ENCODE assay signal across 23 cellular contexts in the genomic region with DNA sequence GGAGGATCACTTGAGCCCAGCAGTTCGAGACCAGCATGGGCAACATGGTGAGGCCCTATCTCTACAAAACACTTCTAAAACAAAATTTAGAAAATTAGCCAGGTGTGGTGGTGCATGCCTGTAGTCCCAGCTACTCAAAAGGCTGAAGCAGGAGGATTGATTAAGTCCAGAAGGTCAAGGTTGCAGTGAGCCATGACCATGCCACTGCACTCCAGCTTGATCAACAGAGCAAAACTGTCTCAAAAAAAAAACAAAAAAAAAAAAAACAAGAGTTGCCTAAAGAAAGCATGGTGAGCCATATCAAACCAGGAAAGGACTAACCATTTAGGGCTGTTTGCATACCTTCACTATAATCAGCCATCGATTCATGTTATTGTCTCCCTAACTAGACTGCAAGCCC.
"Had no signal": no experiment of that assay in that cellular context is flagged by ENCODE, and none has a peak within 500 bp of the region (broad histone marks: within the 10 kb centered on the region; RNA-seq: fewer than 3 reads in every experiment).

No MANE protein-coding gene starts in this region.

- H3K9me3 Mint-ChIP-seq: activated T-cell treated with anti-CD3 and anti-CD28 coated beads, Interleukin-2, amount 50 U/mL, for 4 hours had no signal

- H3K4me1 ChIP-seq: foreskin keratinocyte had no signal

- H3K27ac ChIP-seq: body of pancreas, foreskin keratinocyte, tibial artery, uterus had no signal

- ATAC-seq: activated T-cell treated with anti-CD3 and anti-CD28 coated beads, Interleukin-2, amount 50 U/mL, for 4 hours; body of pancreas; foreskin keratinocyte; left lung; naive thymus-derived CD8-positive, alpha-beta T cell had no signal

- H3K4me3 Mint-ChIP-seq: activated naive CD4-positive, alpha-beta T cell treated with anti-CD3 and anti-CD28 coated beads for 36 hours; activated T-cell treated with anti-CD3 and anti-CD28 coated beads, Interleukin-2, amount 50 U/mL, for 4 hours had no signal

- H3K36me3 ChIP-seq: left lung, uterus had no signal

- H3K9me3 ChIP-seq: body of pancreas, left lung, tibial artery, uterus had no signal

- H3K27me3 ChIP-seq: body of pancreas, foreskin keratinocyte, left lung, tibial artery, uterus had no signal

- H3K4me3 ChIP-seq: body of pancreas, left lung, tibial artery, uterus had no signal

- H3K27ac Mint-ChIP-seq: activated naive CD4-positive, alpha-beta T cell treated with anti-CD3 and anti-CD28 coated beads for 36 hours had no signal

- DNase-seq: activated CD4-positive, alpha-beta T cell treated with anti-CD3 and anti-CD28 coated beads, Interleukin-2, amount 50 U/mL, for 1 hour; activated CD4-positive, CD25-positive, alpha-beta regulatory T cell treated with anti-CD3 and anti-CD28 coated beads, Interleukin-2, amount 50 U/mL, for 72 hours; activated CD8-positive, alpha-beta memory T cell treated with anti-CD3 and anti-CD28 coated beads, Interleukin-2, amount 50 U/mL, for 4 hours; activated naive CD4-positive, alpha-beta T cell treated with anti-CD3 and anti-CD28 coated beads for 36 hours; activated T-cell treated with anti-CD3 and anti-CD28 coated beads, Interleukin-2, amount 50 U/mL, for 4 hours; body of pancreas; foreskin keratinocyte; glutamatergic neuron; hippocampal formation; islet precursor cell; left lung; mesendoderm; naive thymus-derived CD8-positive, alpha-beta T cell; nucleus accumbens; posterior cingulate gyrus; stimulated activated CD4-positive, alpha-beta T cell treated with anti-CD3 and anti-CD28 coated beads, Interleukin-12 subunit alpha, Interleukin-12 subunit beta, amount 100 ng/mL, for 4 hours; stimulated activated CD4-positive, alpha-beta T cell treated with anti-CD3 and anti-CD28 coated beads, Interleukin-1b, Interleukin-23, amount 100 ng/mL, for 48 hours; stimulated activated CD8-positive, alpha-beta memory T cell treated with anti-CD3 and anti-CD28 coated beads, Interleukin-4, amount 100 ng/mL, for 48 hours; stimulated activated naive CD4-positive, alpha-beta T cell treated with Interleukin-2 at 50 U/mL for 16 hours; T-helper 1 cell; T1000; tibial artery; uterus had no signal
